In genomic region chr22:33918676-33919590, GRCh38 we compare ENCODE assay signal across 8 cellular contexts. TPM values are rescaled to one million over a fixed set of nuclear protein-coding genes. Genes with fewer than 3 reads are reported as not detected.
DNase-seq lines count a peak whose midpoint lies in the region; ATAC-seq lines count a peak whose summit lies in the region.

No MANE protein-coding gene starts in this region.

- peak; percentile 18 for ATAC-seq in GM19452 (IDR thresholded peaks at IDR 0.05; ENCODE audit: unreplicated experiment)
- no peak for ATAC-seq in GM18870 (IDR thresholded peaks at IDR 0.05; ENCODE audit: unreplicated experiment)

- H3K9me3 ChIP-seq in SJSA1 (replicated peaks): no peaks in the 10 kb centered on the region

- H3K27me3 ChIP-seq in SJSA1 (replicated peaks) (no peaks in the 10 kb centered on the region), rectal smooth muscle tissue (ENCODE audit: control insufficient read depth, insufficient read depth, low read length) (no peaks in the 10 kb centered on the region)

- H3K36me3 ChIP-seq in SJSA1 (0 out of 2 replicates have a peak, but pooled peaks cover 3% of the 10 kb centered on the region), rectal smooth muscle tissue (ENCODE audit: control insufficient read depth, insufficient read depth, low read length) (no peaks in the 10 kb centered on the region)

- no peak overlapping the region for H3K27ac ChIP-seq in SJSA1
- peak overlapping the region; percentile 69 for H3K27ac ChIP-seq in rectal smooth muscle tissue (ENCODE audit: low read depth, low read length)

- peak overlapping the region; percentile 76 for H3K4me3 ChIP-seq in SJSA1
- H3K4me3 ChIP-seq in rectal smooth muscle tissue (ENCODE audit: low read length): peak overlapping the region; percentile 78

- H3K4me1 ChIP-seq in SJSA1 (replicated peaks) (peaks cover 18% of the 10 kb centered on the region), rectal smooth muscle tissue (ENCODE audit: control insufficient read depth, insufficient read depth, low read length) (peaks cover 19% of the 10 kb centered on the region)

- peak overlapping the region; percentile 58 for H3K9ac ChIP-seq in rectal smooth muscle tissue (ENCODE audit: low read length)

- DNase-seq in SJSA1 (ENCODE audit: low read depth in 1 of 2, low spot score in 2 of 2) (peak in 1 of 2 experiments; percentile 45), germinal center (ENCODE audit: low spot score) (peak; percentile 8), NCI-H1694 (lab: John Stamatoyannopoulos, UW) (no peak), DMS79 treated with DMSO at 0.1 percent for 48 hours (lab: John Stamatoyannopoulos, UW) (no peak), NCI-H2196 treated with DMSO at 0.1 percent for 48 hours (lab: John Stamatoyannopoulos, UW; ENCODE audit: unreplicated experiment) (no peak)

RNA-seq across cellular contexts. Expression of gene LARGE1, which starts 1.3 kb away (rescaled TPM):
- 24.8 and 40.9 TPM in 2 replicates for total RNA-seq in SJSA1 (2014; rRNA removed; shearing (Covaris generic))
